15 cellular contexts compared by ENCODE assay signal in genomic region chr15:48532938-48533337, GRCh38.
DNase-seq lines count a peak whose midpoint lies in the region; ATAC-seq and TF ChIP-seq lines count a peak whose summit lies in the region.
"Had no signal": no experiment of that assay in that cellular context is flagged by ENCODE, and none has a peak within 500 bp of the region (broad histone marks: within the 10 kb centered on the region; RNA-seq: fewer than 3 reads in every experiment).

No MANE protein-coding gene starts in this region.

- H3K27me3 Mint-ChIP-seq in nephron (ENCODE audit: low read depth) = no peaks in the 10 kb centered on the region
- H3K27me3 Mint-ChIP-seq: IgD-negative memory B cell had no signal

- H3K4me2 ChIP-seq in GM23248 (ENCODE audit: unreplicated experiment) = no peak overlapping the region

- H3K4me3 ChIP-seq in GM23248 (no peak overlapping the region), fibroblast of mammary gland (ENCODE audit: control insufficient read depth, low read depth, low read length) (no peak overlapping the region), breast epithelium (no peak overlapping the region)

- H3K9me2 ChIP-seq in GM23248 (ENCODE audit: insufficient read depth) = no peaks in the 10 kb centered on the region

- H3K36me3 Mint-ChIP-seq in nephron (ENCODE audit: low read depth) = peaks cover 14% of the 10 kb centered on the region
- H3K36me3 Mint-ChIP-seq in stimulated activated effector memory CD8-positive, alpha-beta T cell treated with anti-CD3 and anti-CD28 coated beads, Interleukin-12 subunit alpha, Interleukin-12 subunit beta, amount 100 ng/mL, for 72 hours = no peaks in the 10 kb centered on the region
- H3K36me3 Mint-ChIP-seq: CD4-positive, alpha-beta memory T cell; IgD-negative memory B cell had no signal

- TF ChIP-seq POLR2A in breast epithelium (IDR thresholded peaks at IDR 0.05) = no peak

- in situ Hi-C loops in GM23248 (cut with MboI) = loop anchor here (25.0 kb wide), 1 partner anchor 104 kb away; the partner anchor contains the start of gene FBN1

- H3K27me3 ChIP-seq in GM23248 (replicated peaks; ENCODE audit: insufficient read depth) = no peaks in the 10 kb centered on the region
- H3K27me3 ChIP-seq in breast epithelium = no peaks in the 10 kb centered on the region
- H3K27me3 ChIP-seq: BE2C had no signal

- H3K27ac Mint-ChIP-seq in nephron = peak overlapping the region in 2 of 3 experiments; percentile 61 to 99
- no peak overlapping the region for H3K27ac Mint-ChIP-seq in stimulated activated effector memory CD8-positive, alpha-beta T cell treated with anti-CD3 and anti-CD28 coated beads, Interleukin-12 subunit alpha, Interleukin-12 subunit beta, amount 100 ng/mL, for 72 hours
- H3K27ac Mint-ChIP-seq: CD4-positive, alpha-beta memory T cell; IgD-negative memory B cell had no signal

- intact Hi-C loops in breast epithelium (cut with DNase I; ENCODE audit: low total_unique reads) = no loop called here

- H3K4me1 ChIP-seq in GM23248 (ENCODE audit: insufficient read depth) (peaks cover 54% of the 10 kb centered on the region), breast epithelium (no peaks in the 10 kb centered on the region)

- peaks cover 97% of the 10 kb centered on the region for H3K79me2 ChIP-seq in GM23248 (ENCODE audit: insufficient read depth)

- no peak overlapping the region for H3K4me3 Mint-ChIP-seq in nephron
- no peak overlapping the region for H3K4me3 Mint-ChIP-seq in stimulated activated effector memory CD8-positive, alpha-beta T cell treated with anti-CD3 and anti-CD28 coated beads, Interleukin-12 subunit alpha, Interleukin-12 subunit beta, amount 100 ng/mL, for 72 hours
- H3K4me3 Mint-ChIP-seq: CD4-positive, alpha-beta memory T cell; IgD-negative memory B cell had no signal

- peaks cover 71% of the 10 kb centered on the region for H3K4me1 Mint-ChIP-seq in nephron
- no peaks in the 10 kb centered on the region for H3K4me1 Mint-ChIP-seq in stimulated activated effector memory CD8-positive, alpha-beta T cell treated with anti-CD3 and anti-CD28 coated beads, Interleukin-12 subunit alpha, Interleukin-12 subunit beta, amount 100 ng/mL, for 72 hours
- H3K4me1 Mint-ChIP-seq: CD4-positive, alpha-beta memory T cell; IgD-negative memory B cell had no signal

- peaks cover 94% of the 10 kb centered on the region for H3F3A ChIP-seq in GM23248 (ENCODE audit: insufficient read depth)

- H4K20me1 ChIP-seq in GM23248 (ENCODE audit: insufficient read depth) = no peaks in the 10 kb centered on the region; the same call in 1 of the 2 replicates

- peak; percentile 72 for ATAC-seq in SK-N-SH treated with all-trans-retinoic acid at 6 μM for 48 hours
- no peak for ATAC-seq in stimulated activated effector memory CD8-positive, alpha-beta T cell treated with anti-CD3 and anti-CD28 coated beads, Interleukin-12 subunit alpha, Interleukin-12 subunit beta, amount 100 ng/mL, for 72 hours
- ATAC-seq: HCT116 had no signal

- peak overlapping the region; percentile 26; the same call in 1 of the 2 replicates for H3K9ac ChIP-seq in GM23248

- H3K36me3 ChIP-seq in GM23248 (ENCODE audit: low read depth) (peaks cover 89% of the 10 kb centered on the region), breast epithelium (no peaks in the 10 kb centered on the region)
- H3K36me3 ChIP-seq: BE2C had no signal

- H3K27ac ChIP-seq in GM23248 = peak overlapping the region; percentile 83
- H3K27ac ChIP-seq in breast epithelium = no peak overlapping the region
- H3K27ac ChIP-seq: C4-2B had no signal

- no peaks in the 10 kb centered on the region for H3K9me3 ChIP-seq in GM23248 (ENCODE audit: low read depth)
- no peaks in the 10 kb centered on the region for H3K9me3 ChIP-seq in breast epithelium
- H3K9me3 ChIP-seq: BE2C had no signal

- H3K9me3 Mint-ChIP-seq in nephron = no peaks in the 10 kb centered on the region
- no peaks in the 10 kb centered on the region for H3K9me3 Mint-ChIP-seq in stimulated activated effector memory CD8-positive, alpha-beta T cell treated with anti-CD3 and anti-CD28 coated beads, Interleukin-12 subunit alpha, Interleukin-12 subunit beta, amount 100 ng/mL, for 72 hours
- H3K9me3 Mint-ChIP-seq: CD4-positive, alpha-beta memory T cell; IgD-negative memory B cell had no signal

- TF ChIP-seq CTCF in fibroblast of mammary gland (conservative IDR thresholded peaks at IDR 0.05; ENCODE audit: control insufficient read depth, insufficient read depth, low read depth, low read length) (no peak), nephron (IDR thresholded peaks at IDR 0.05; ENCODE audit: unreplicated experiment in 3 of 3) (no peak), breast epithelium (IDR thresholded peaks at IDR 0.05) (no peak)

- H2AFZ ChIP-seq in GM23248 = no peak overlapping the region

- DNase-seq in GM23248 = peak; percentile 30
- DNase-seq in fibroblast of mammary gland (ENCODE audit: low read depth) = peak; percentile 40
- no peak for DNase-seq in breast epithelium (ENCODE audit: low spot score in 2 of 2)
- no peak for DNase-seq in glomerular visceral epithelial cell (ENCODE audit: extremely low spot score)
- DNase-seq in NCI-H2029 treated with DMSO at 0.1 percent for 48 hours (lab: John Stamatoyannopoulos, UW) = no peak
- DNase-seq in stimulated activated effector memory CD8-positive, alpha-beta T cell treated with anti-CD3 and anti-CD28 coated beads, Interleukin-12 subunit alpha, Interleukin-12 subunit beta, amount 100 ng/mL, for 72 hours (ENCODE audit: low spot score in 2 of 2) = no peak
- DNase-seq: BE2C; CD4-positive, alpha-beta memory T cell; DMS79; EL had no signal

TF ChIP-seq in SK-N-SH treated with all-trans-retinoic acid at 6 μM for 48 hours, 23 proteins besides CTCF, POLR2A, EP300 and RAD21:
- TF ChIP-seq TCF4 (CRISPR knock-in tag; IDR thresholded peaks at IDR 0.05; ENCODE audit: borderline replicate concordance) = peak; percentile 36; the same call in 1 of the 2 replicates
- TF ChIP-seq OSR1 (CRISPR knock-in tag; IDR thresholded peaks at IDR 0.05) = no peak
- peak; percentile 62 for TF ChIP-seq ISL1 (CRISPR knock-in tag; IDR thresholded peaks at IDR 0.05)

Comparison
In these comparisons a context has a peak if more than half of its experiments do, and no peak if none do; other contexts are left out.
1. DNase-seq: peak in GM23248 (single experiment) and fibroblast of mammary gland (single experiment); none in breast epithelium (0 of 2), glomerular visceral epithelial cell (single experiment), NCI-H2029 treated with DMSO at 0.1 percent for 48 hours (single experiment) and stimulated activated effector memory CD8-positive, alpha-beta T cell treated with anti-CD3 and anti-CD28 coated beads, Interleukin-12 subunit alpha, Interleukin-12 subunit beta, amount 100 ng/mL, for 72 hours (0 of 2).